Comparison of ENCODE assay signal across 11 cellular contexts in genomic region chrX:74338852-74339251, GRCh38. TPM values are rescaled to one million over a fixed set of nuclear protein-coding genes. Genes with fewer than 3 reads are reported as not detected.
"Had no signal": no experiment of that assay in that cellular context is flagged by ENCODE, and none has a peak within 500 bp of the region (broad histone marks: within the 10 kb centered on the region; RNA-seq: fewer than 3 reads in every experiment).

No MANE protein-coding gene starts in this region.

- H3K4me3 ChIP-seq: GM23338, K562 had no signal

- H3K27ac Mint-ChIP-seq: GM23338, H9, HFFc6 had no signal

- FAIRE-seq: H1, H54, HTR-8/SVneo, K562 had no signal

- H2AFZ ChIP-seq: GM23338 had no signal

- H3K4me2 ChIP-seq: GM23338 had no signal

- DNase-seq: H9, HCEC 1CT, HFFc6, IMR-90, KG1 had no signal

- H3K4me3 Mint-ChIP-seq: GM23338, H9, HFFc6 had no signal

RNA-seq across cellular contexts. Expression of gene ZCCHC13, which starts 34.9 kb away (rescaled TPM):
- total RNA-seq: GM23338, H1, H9, HFFc6, HT-29, IMR-90, K562 had no signal
